ENCODE assay signal across 8 cellular contexts in the genomic region with DNA sequence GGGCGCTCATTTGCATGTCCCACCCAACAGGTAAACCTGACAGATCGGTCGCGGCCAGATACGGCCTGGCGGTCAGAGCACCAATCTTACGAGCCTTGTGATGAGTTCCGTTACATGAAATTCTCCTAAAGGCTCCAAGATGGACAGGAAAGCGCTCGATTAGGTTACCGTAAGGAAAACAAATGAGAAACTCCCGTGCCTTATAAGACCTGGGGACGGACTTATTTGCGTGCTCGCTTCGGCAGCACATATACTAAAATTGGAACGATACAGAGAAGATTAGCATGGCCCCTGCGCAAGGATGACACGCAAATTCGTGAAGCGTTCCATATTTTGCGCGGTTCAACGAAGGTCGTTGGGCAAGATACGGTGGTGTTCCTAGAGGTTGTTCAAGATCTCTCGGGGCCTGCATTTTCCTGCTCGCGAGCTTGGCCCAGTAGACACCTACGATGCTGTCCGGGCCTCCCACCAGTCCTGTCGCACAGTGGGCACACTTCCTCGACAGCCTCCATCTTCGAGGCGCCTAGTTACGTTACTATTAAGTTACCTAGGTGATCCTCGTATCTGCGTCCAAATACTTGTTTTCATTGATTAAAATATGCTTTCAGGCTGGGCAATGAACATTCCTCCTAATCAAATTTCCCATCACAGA. TPM values are rescaled to one million over a fixed set of nuclear protein-coding genes. Genes with fewer than 3 reads are reported as not detected.
DNase-seq lines count a peak whose midpoint lies in the region; ATAC-seq and TF ChIP-seq lines count a peak whose summit lies in the region.

TSS of gene RNU6-7 (plus strand) at position 230 of the 652 bp plus-strand sequence.

- peak within 1 kb of the TSS; percentile 97 for H2AFZ ChIP-seq in mammary epithelial cell (ENCODE audit: low read depth, low read length)

- CTCF ChIA-PET in mammary epithelial cell (lab: Charles Lee; ENCODE audit: low non-redundant PET) (interaction anchor here (0.6 kb wide), 1 partner anchor 62 kb away, joined by 4 read pairs; no protein-coding TSS in a partner anchor), GM10248 (lab: Yijun Ruan, JAX) (interaction anchor here (1.6 kb wide), 1 partner anchor 128 kb away, joined by 5 read pairs; no protein-coding TSS in a partner anchor)

- TSS peak; percentile 91 for BruUV-seq in mammary epithelial cell (replicated peaks; lab: Mats Ljungman, UMichigan)

- H3K27ac ChIP-seq in SJCRH30 (peak within 1 kb of the TSS; percentile 98), mammary epithelial cell (ENCODE audit: insufficient read depth, low read depth, low read length) (no peak within 1 kb of the TSS), left lung (peak within 1 kb of the TSS; percentile 80 to 88)

- POLR2A ChIA-PET in GM10248 (lab: Yijun Ruan, JAX) = no interaction called here

- 5% methylated on average over 31 of the region's 38 CpGs for WGBS in mammary epithelial cell (ENCODE audit: low coverage, missing lambda C conversion rate)

- in situ Hi-C loops in mammary epithelial cell (cut with MboI; ENCODE audit: low sequenced_read_pairs in 2 of 2) = no loop called here

- peak within 1 kb of the TSS; percentile 95 for H3K4me2 ChIP-seq in mammary epithelial cell (ENCODE audit: insufficient read depth, low read depth, low read length)

- H3K4me3 ChIP-seq in SJCRH30 (peak within 1 kb of the TSS; percentile 75), mammary epithelial cell (replicated peaks in 1 of 3; ENCODE audit: insufficient read depth in 1 of 3, low read depth in 2 of 3, low read length in 3 of 3) (peak within 1 kb of the TSS; percentile 60 to 74 (median 68)), left lung (peak within 1 kb of the TSS; percentile 60 to 61)

- H3K9me3 ChIP-seq in SJCRH30 (replicated peaks) = no peaks in the 10 kb centered on the region
- no peaks in the 10 kb centered on the region for H3K9me3 ChIP-seq in mammary epithelial cell (replicated peaks; ENCODE audit: insufficient read depth, low read length)
- H3K9me3 ChIP-seq in left lung = no peaks in the 10 kb centered on the region

- intact Hi-C loops in mammary epithelial cell (cut with micrococcal nuclease) (loop anchor here (1.0 to 5.0 kb wide), 5 partner anchors 50 to 310 kb away; partner anchors contain the start of gene ARHGAP5), left lung (cut with DNase I) (no loop called here)

- no peaks in the 10 kb centered on the region for H4K20me1 ChIP-seq in mammary epithelial cell (ENCODE audit: insufficient read depth, low read length)

- peak; percentile 36 for DNase-seq in Ammon's horn (ENCODE audit: low spot score)
- DNase-seq in HuH-7.5 (ENCODE audit: low spot score) = peak; percentile 37
- DNase-seq in SJCRH30 = peak; percentile 66 to 75
- peak; percentile 15 for DNase-seq in mammary epithelial cell
- DNase-seq in left lung = no peak
- peak; percentile 2 for DNase-seq in stimulated activated CD8-positive, alpha-beta memory T cell treated with anti-CD3 and anti-CD28 coated beads, Interleukin-4, amount 100 ng/mL, for 24 hours (ENCODE audit: low read depth)
- no peak for DNase-seq in EL
- DNase-seq in GM10248 (ENCODE audit: extremely low spot score) = no peak

- ATAC-seq in left lung = peak; percentile 1

- H3K4me1 ChIP-seq in SJCRH30 (0 out of 2 replicates have a peak, but pooled peaks cover 3% of the 10 kb centered on the region), mammary epithelial cell (ENCODE audit: insufficient read depth, low read length) (peaks cover 38% of the 10 kb centered on the region), left lung (peaks cover 9 to 31% of the 10 kb centered on the region in 2 donors)

- dilution Hi-C loops in mammary epithelial cell (cut with HindIII; ENCODE audit: low sequenced_read_pairs) = no loop called here

- H3K79me2 ChIP-seq in mammary epithelial cell (ENCODE audit: insufficient read depth, low read length) = no peaks in the 10 kb centered on the region

- no peaks in the 10 kb centered on the region for H3K27me3 ChIP-seq in SJCRH30
- no peaks in the 10 kb centered on the region for H3K27me3 ChIP-seq in mammary epithelial cell (ENCODE audit: insufficient read depth, low read length)
- peaks cover 0 to 23% of the 10 kb centered on the region in 2 donors for H3K27me3 ChIP-seq in left lung

- H3K9ac ChIP-seq in mammary epithelial cell (ENCODE audit: insufficient read depth, low read length) = peak within 1 kb of the TSS; percentile 15

- TF ChIP-seq CTCF in mammary epithelial cell (conservative IDR thresholded peaks at IDR 0.05 in 1 of 2, IDR thresholded peaks at IDR 0.05 in 1 of 2; ENCODE audit: extremely low read depth in 1 of 2, insufficient read depth in 1 of 2, low read depth in 1 of 2, low read length in 2 of 2) = no peak
- no peak for TF ChIP-seq CTCF in left lung (IDR thresholded peaks at IDR 0.05)
- no peak for TF ChIP-seq CTCF in GM10248 (IDR thresholded peaks at IDR 0.05; ENCODE audit: control extremely low read depth, extremely low read depth, low read depth, missing control alignments)

- no peaks in the 10 kb centered on the region for H3K36me3 ChIP-seq in SJCRH30
- H3K36me3 ChIP-seq in mammary epithelial cell (ENCODE audit: insufficient read depth, low read length) = no peaks in the 10 kb centered on the region
- H3K36me3 ChIP-seq in left lung = no peaks in the 10 kb centered on the region

RNA-seq across cellular contexts. Expression of gene RNU6-7, which starts in this region (rescaled TPM):
- total RNA-seq in SJCRH30 (2014; rRNA removed; shearing (Covaris generic)) = not detected in 2 replicates
- total RNA-seq in mammary epithelial cell (not detected), left lung (not detected)
- not detected for polyA plus RNA-seq in mammary epithelial cell
- not detected for polyA minus RNA-seq in mammary epithelial cell

Comparison
In these comparisons a context has a peak if more than half of its experiments do, and no peak if none do; other contexts are left out.
1. Peak in DNase-seq, H3K4me3 ChIP-seq and H3K27ac ChIP-seq in SJCRH30; RNA of the gene not detected or under 1 TPM.
2. Peak in DNase-seq, H3K4me3 ChIP-seq, H3K9ac ChIP-seq and H3K4me2 ChIP-seq in mammary epithelial cell; RNA of the gene not detected or under 1 TPM.
3. Peak in ATAC-seq, H3K4me3 ChIP-seq and H3K27ac ChIP-seq in left lung; RNA of the gene not detected or under 1 TPM.
4. DNase-seq: peak in Ammon's horn (single experiment), HuH-7.5 (single experiment) and stimulated activated CD8-positive, alpha-beta memory T cell treated with anti-CD3 and anti-CD28 coated beads, Interleukin-4, amount 100 ng/mL, for 24 hours (single experiment); none in left lung (0 of 2), EL (single experiment) and GM10248 (single experiment).
5. Peak in every context shown above with its lines, with median percentiles within 50 percentile points of each other: H3K4me3 ChIP-seq.